In genomic region chr4:58050439-58050838, GRCh38 we compare ENCODE assay signal across 11 cellular contexts.
"Had no signal": no experiment of that assay in that cellular context is flagged by ENCODE, and none has a peak within 500 bp of the region (broad histone marks: within the 10 kb centered on the region; RNA-seq: fewer than 3 reads in every experiment).

No MANE protein-coding gene starts in this region.

- DNase-seq: GM23248, GOT3, H7, H9, HCEC 1CT, HFFc6 had no signal

- H3K36me3 ChIP-seq: HAP-1 had no signal

- H2AFZ ChIP-seq: GM23248, GM23338 had no signal

- H3K4me2 ChIP-seq: GM23338 had no signal

- H3K4me3 ChIP-seq: GM23248, GM23338, HAP-1 had no signal

- H3K9me3 ChIP-seq: HAP-1 had no signal

- H3K27ac ChIP-seq: GM23248 had no signal

- FAIRE-seq: H1, H54 had no signal

- ATAC-seq: GM23338, HCT116 had no signal

- H3K9ac ChIP-seq: GM23248 had no signal

- H3K4me1 ChIP-seq: HAP-1 had no signal
